Comparison of ENCODE assay signal across 8 cellular contexts in the genomic region with DNA sequence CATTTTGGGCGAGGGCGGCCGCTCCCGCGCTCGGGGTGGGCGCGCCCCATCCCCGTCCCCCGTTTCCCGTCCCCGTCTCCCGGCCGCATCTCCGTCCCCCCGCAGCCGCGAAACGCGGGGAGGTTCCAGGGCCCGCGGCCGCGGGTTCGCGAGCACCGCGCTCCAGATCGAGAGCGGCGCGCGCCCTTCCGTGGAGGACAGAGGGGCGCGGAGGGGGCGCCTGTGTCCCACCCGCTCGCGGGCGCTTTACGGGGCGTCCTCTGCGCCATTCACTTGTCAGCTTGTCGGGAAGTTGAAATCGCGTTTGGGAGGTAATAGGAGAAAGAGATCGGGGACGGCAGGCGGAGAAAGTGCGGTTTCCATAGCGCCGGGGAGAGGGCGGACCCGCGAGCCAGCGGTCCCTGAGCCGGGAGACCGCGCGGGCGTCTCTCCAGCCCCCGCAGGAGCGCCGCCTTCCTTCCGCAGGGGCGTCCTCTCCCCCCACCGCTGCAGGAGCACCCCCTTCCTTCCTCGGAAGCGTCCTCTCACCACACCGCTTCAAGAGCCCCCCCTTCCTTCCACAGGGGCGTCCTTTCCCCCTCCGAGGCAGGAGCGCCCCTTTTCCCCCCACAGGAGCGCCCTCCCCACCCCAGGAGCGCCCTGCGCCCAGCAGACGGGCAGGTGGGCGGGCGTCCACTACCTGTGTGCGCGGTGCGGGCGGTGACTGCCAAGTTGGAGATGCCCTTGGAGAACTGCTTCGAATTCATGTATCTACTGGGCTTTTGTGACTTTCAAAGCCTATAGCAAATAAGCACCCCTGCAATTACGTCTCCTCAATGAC. TPM values are rescaled to one million over a fixed set of nuclear protein-coding genes. Genes with fewer than 3 reads are reported as not detected.
DNase-seq lines count a peak whose midpoint lies in the region; ATAC-seq and TF ChIP-seq lines count a peak whose summit lies in the region.

No MANE protein-coding gene starts in this region.

- peak overlapping the region; percentile 72 for H3K9ac ChIP-seq in mammary epithelial cell (ENCODE audit: insufficient read depth, low read length)

- H3K79me2 ChIP-seq in mammary epithelial cell (ENCODE audit: insufficient read depth, low read length) = peaks cover 49% of the 10 kb centered on the region

- peak overlapping the region; percentile 87 for H2AFZ ChIP-seq in mammary epithelial cell (ENCODE audit: low read depth, low read length)

- in situ Hi-C loops in SK-MEL-5 (cut with HindIII; ENCODE audit: low pct_unique_long_range_greater_than_20kb, low sequenced_read_pairs) (no loop called here), mammary epithelial cell (cut with MboI; ENCODE audit: low sequenced_read_pairs in 2 of 2) (loop anchor here in 1 of 2 donors (5.0 to 25.0 kb wide), 3 partner anchors 227 to 525 kb away; no protein-coding TSS in a partner anchor)

- ATAC-seq in GM19397 (IDR thresholded peaks at IDR 0.05; ENCODE audit: unreplicated experiment) (peak; percentile 8), HG03469 (IDR thresholded peaks at IDR 0.05; ENCODE audit: unreplicated experiment) (no peak)

- H3K4me3 ChIP-seq in BJ (ENCODE audit: low read depth, low read length) (peak overlapping the region; percentile 78), mammary epithelial cell (replicated peaks in 1 of 3; ENCODE audit: insufficient read depth in 1 of 3, low read depth in 2 of 3, low read length in 3 of 3) (peak overlapping the region; percentile 60 to 81 (median 81))

- POLR2A ChIA-PET in BJ (lab: Charles Lee) = no interaction called here

- peaks cover 39% of the 10 kb centered on the region for H3K4me1 ChIP-seq in mammary epithelial cell (ENCODE audit: insufficient read depth, low read length)

- no TSS peak for BruUV-seq in mammary epithelial cell (replicated peaks; lab: Mats Ljungman, UMichigan)

- no peak for TF ChIP-seq EP300 in Ishikawa (IDR thresholded peaks at IDR 0.05; ENCODE audit: borderline replicate concordance)

- H3K36me3 ChIP-seq in BJ (ENCODE audit: control insufficient read depth, insufficient read depth, low read length) (peaks cover 9% of the 10 kb centered on the region), mammary epithelial cell (ENCODE audit: insufficient read depth, low read length) (peaks cover 4% of the 10 kb centered on the region)

- no peak for TF ChIP-seq RAD21 in Ishikawa (IDR thresholded peaks at IDR 0.05; ENCODE audit: low read depth)

- TF ChIP-seq CTCF in BJ (IDR thresholded peaks at IDR 0.05; ENCODE audit: insufficient read depth, low read depth, low read length) (no peak), mammary epithelial cell (conservative IDR thresholded peaks at IDR 0.05 in 1 of 2, IDR thresholded peaks at IDR 0.05 in 1 of 2; ENCODE audit: extremely low read depth in 1 of 2, insufficient read depth in 1 of 2, low read depth in 1 of 2, low read length in 2 of 2) (no peak)

- CTCF ChIA-PET in BJ (lab: Yijun Ruan, JAX) (interaction anchor here (0.6 kb wide), 1 partner anchor 182 kb away, joined by 3 read pairs; no protein-coding TSS in a partner anchor), mammary epithelial cell (lab: Charles Lee; ENCODE audit: low non-redundant PET) (interaction anchor here (0.7 kb wide), 1 partner anchor 70 kb away, joined by 8 read pairs; no protein-coding TSS in a partner anchor)

- dilution Hi-C loops in mammary epithelial cell (cut with HindIII; ENCODE audit: low sequenced_read_pairs) = no loop called here

- intact Hi-C loops in mammary epithelial cell (cut with micrococcal nuclease) = loop anchor here (2.0 to 10.0 kb wide), 4 partner anchors 160 to 515 kb away; no protein-coding TSS in a partner anchor

- peak overlapping the region; percentile 85 for H3K4me2 ChIP-seq in mammary epithelial cell (ENCODE audit: insufficient read depth, low read depth, low read length)

- WGBS in mammary epithelial cell (ENCODE audit: low coverage, missing lambda C conversion rate) = 0% methylated on average over 10 of the region's 86 CpGs

- no peak for DNase-seq in BJ (ENCODE audit: low read depth)
- peak; percentile 57 for DNase-seq in SK-MEL-5 (ENCODE audit: low read depth, low spot score)
- DNase-seq in mammary epithelial cell = peak; percentile 49
- peak; percentile 44 for DNase-seq in inferior parietal cortex (ENCODE audit: extremely low spot score)
- peak; percentile 24 to 32 for DNase-seq in stimulated activated CD4-positive, alpha-beta T cell treated with anti-CD3 and anti-CD28 coated beads, Interleukin-4, amount 100 ng/mL, for 4 hours

- H3K9me3 ChIP-seq in mammary epithelial cell (replicated peaks; ENCODE audit: insufficient read depth, low read length) = no peaks in the 10 kb centered on the region

- peak overlapping the region; percentile 78 for H3K27ac ChIP-seq in mammary epithelial cell (ENCODE audit: insufficient read depth, low read depth, low read length)

- H3K27me3 ChIP-seq in BJ (ENCODE audit: control insufficient read depth, insufficient read depth, low read length) = no peaks in the 10 kb centered on the region
- H3K27me3 ChIP-seq in mammary epithelial cell (ENCODE audit: insufficient read depth, low read length) = no peaks in the 10 kb centered on the region

- peaks cover 7% of the 10 kb centered on the region for H4K20me1 ChIP-seq in mammary epithelial cell (ENCODE audit: insufficient read depth, low read length)

TF ChIP-seq in Ishikawa, 13 proteins besides CTCF, POLR2A, EP300 and RAD21:
- TF ChIP-seq, protein P1, sequence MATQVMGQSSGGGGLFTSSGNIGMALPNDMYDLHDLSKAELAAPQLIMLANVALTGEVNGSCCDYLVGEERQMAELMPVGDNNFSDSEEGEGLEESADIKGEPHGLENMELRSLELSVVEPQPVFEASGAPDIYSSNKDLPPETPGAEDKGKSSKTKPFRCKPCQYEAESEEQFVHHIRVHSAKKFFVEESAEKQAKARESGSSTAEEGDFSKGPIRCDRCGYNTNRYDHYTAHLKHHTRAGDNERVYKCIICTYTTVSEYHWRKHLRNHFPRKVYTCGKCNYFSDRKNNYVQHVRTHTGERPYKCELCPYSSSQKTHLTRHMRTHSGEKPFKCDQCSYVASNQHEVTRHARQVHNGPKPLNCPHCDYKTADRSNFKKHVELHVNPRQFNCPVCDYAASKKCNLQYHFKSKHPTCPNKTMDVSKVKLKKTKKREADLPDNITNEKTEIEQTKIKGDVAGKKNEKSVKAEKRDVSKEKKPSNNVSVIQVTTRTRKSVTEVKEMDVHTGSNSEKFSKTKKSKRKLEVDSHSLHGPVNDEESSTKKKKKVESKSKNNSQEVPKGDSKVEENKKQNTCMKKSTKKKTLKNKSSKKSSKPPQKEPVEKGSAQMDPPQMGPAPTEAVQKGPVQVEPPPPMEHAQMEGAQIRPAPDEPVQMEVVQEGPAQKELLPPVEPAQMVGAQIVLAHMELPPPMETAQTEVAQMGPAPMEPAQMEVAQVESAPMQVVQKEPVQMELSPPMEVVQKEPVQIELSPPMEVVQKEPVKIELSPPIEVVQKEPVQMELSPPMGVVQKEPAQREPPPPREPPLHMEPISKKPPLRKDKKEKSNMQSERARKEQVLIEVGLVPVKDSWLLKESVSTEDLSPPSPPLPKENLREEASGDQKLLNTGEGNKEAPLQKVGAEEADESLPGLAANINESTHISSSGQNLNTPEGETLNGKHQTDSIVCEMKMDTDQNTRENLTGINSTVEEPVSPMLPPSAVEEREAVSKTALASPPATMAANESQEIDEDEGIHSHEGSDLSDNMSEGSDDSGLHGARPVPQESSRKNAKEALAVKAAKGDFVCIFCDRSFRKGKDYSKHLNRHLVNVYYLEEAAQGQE (IDR thresholded peaks at IDR 0.05; ENCODE audit: low read depth) = no peak
- TF ChIP-seq NFIC (IDR thresholded peaks at IDR 0.05) (no peak), YY1 (IDR thresholded peaks at IDR 0.05; ENCODE audit: low read depth) (no peak), TAF1 (IDR thresholded peaks at IDR 0.05; ENCODE audit: low read depth) (no peak; the same call in 1 of the 2 replicates), ZBTB7A (IDR thresholded peaks at IDR 0.05; ENCODE audit: low read depth) (0 out of 2 replicates have a peak, but pooled peaks have one; percentile 69)

RNA-seq across cellular contexts. Expression of a gene that starts 1.0 kb away (rescaled TPM):
- polyA plus RNA-seq in BJ (2011; rRNA removed) = 1.3 and 2.0 TPM in 2 replicates
- 2.2 and 3.3 TPM in 2 replicates for polyA minus RNA-seq in BJ (2011; rRNA and poly(A)+ RNA removed)
- 18.1 and 19.5 TPM in 2 replicates for total RNA-seq in SK-MEL-5 (2014; rRNA removed; shearing (Covaris generic))
- 87.3 and 115 TPM in 2 replicates for polyA plus RNA-seq in SK-MEL-5 (2015; cell fraction: cytosol; rRNA removed)
- 41.5 and 41.7 TPM in 2 replicates for polyA plus RNA-seq in SK-MEL-5 (2015; cell fraction: nucleus; rRNA removed)
- total RNA-seq in mammary epithelial cell = 10 to 100 TPM; 22.7 to 37.8 TPM
- polyA plus RNA-seq in mammary epithelial cell = 6.2 TPM
- polyA minus RNA-seq in mammary epithelial cell = 14.0 TPM
